In genomic region chr20:32404017-32404416, GRCh38 we compare ENCODE assay signal across 1 cellular context.
TF ChIP-seq lines count a peak whose summit lies in the region.

No MANE protein-coding gene starts in this region.

TF ChIP-seq in K562, 482 proteins besides CTCF, POLR2A, EP300 and RAD21 (continued from another document):
- TF ChIP-seq ZNF133 (CRISPR knock-in tag; IDR thresholded peaks at IDR 0.05) (no peak), RAD51 (IDR thresholded peaks at IDR 0.05; ENCODE audit: borderline replicate concordance, low read depth) (no peak), RBBP5 (IDR thresholded peaks at IDR 0.05; ENCODE audit: borderline replicate concordance, insufficient read depth, low read length, poor library complexity, severe bottlenecking) (no peak), TEAD4 (IDR thresholded peaks at IDR 0.05; ENCODE audit: low read length) (0 out of 2 replicates have a peak, but pooled peaks have one; percentile 24), TEAD4 (CRISPR knock-in tag; IDR thresholded peaks at IDR 0.05; ENCODE audit: borderline replicate concordance) (no peak), ZNF12 (CRISPR knock-in tag; IDR thresholded peaks at IDR 0.05) (no peak), STAG1 (CRISPR knock-in tag; IDR thresholded peaks at IDR 0.05; ENCODE audit: borderline replicate concordance) (no peak), TCF3 (CRISPR knock-in tag; IDR thresholded peaks at IDR 0.05) (peak; percentile 37; the same call in 1 of the 2 replicates), ZNF511 (CRISPR knock-in tag; IDR thresholded peaks at IDR 0.05) (no peak), CBFA2T3 (IDR thresholded peaks at IDR 0.05) (peak; percentile 73), KLF16 (IDR thresholded peaks at IDR 0.05) (no peak), MAFF (IDR thresholded peaks at IDR 0.05; ENCODE audit: low read length) (no peak), HMBOX1 (IDR thresholded peaks at IDR 0.05) (peak; percentile 89), DPF2 (IDR thresholded peaks at IDR 0.05) (peak; percentile 79), TAL1 (IDR thresholded peaks at IDR 0.05) (peak; percentile 30; the same call in 1 of the 2 replicates), MNT (conservative IDR thresholded peaks at IDR 0.05) (0 out of 4 replicates have a peak, but pooled peaks of 1 of the 2 experiments have one; percentile 34), STAT5A (IDR thresholded peaks at IDR 0.05; ENCODE audit: borderline replicate concordance, low read length) (no peak), ZBTB26 (CRISPR knock-in tag; IDR thresholded peaks at IDR 0.05) (0 out of 2 replicates have a peak, but pooled peaks have one; percentile 30), HDAC6 (IDR thresholded peaks at IDR 0.05; ENCODE audit: low read depth, low read length) (no peak), FOXK2 (conservative IDR thresholded peaks at IDR 0.05 in 1 of 2, IDR thresholded peaks at IDR 0.05 in 1 of 2; ENCODE audit: low read depth in 2 of 2) (peak in 1 of 2 experiments; percentile 71; a peak in 3 of 4 replicates), HLTF (IDR thresholded peaks at IDR 0.05) (no peak), SMARCE1 (IDR thresholded peaks at IDR 0.05) (peak; percentile 63; the same call in 1 of the 2 replicates), ATF6 (CRISPR knock-in tag; IDR thresholded peaks at IDR 0.05) (no peak), DEAF1 (CRISPR knock-in tag; IDR thresholded peaks at IDR 0.05) (no peak), ARID3A (IDR thresholded peaks at IDR 0.05; ENCODE audit: borderline replicate concordance, low read depth, low read length) (0 out of 2 replicates have a peak, but pooled peaks have one; percentile 36), POLR3G (IDR thresholded peaks at IDR 0.05; ENCODE audit: extremely low read depth, insufficient read length, insufficient replicate concordance) (no peak), XRCC4 (IDR thresholded peaks at IDR 0.05; ENCODE audit: extremely low read depth, insufficient read depth, insufficient read length) (no peak), HDAC1 (IDR thresholded peaks at IDR 0.05) (0 out of 4 replicates have a peak, but pooled peaks of 1 of the 2 experiments have one; percentile 18), ZNF436 (CRISPR knock-in tag; IDR thresholded peaks at IDR 0.05) (no peak), KAT8 (IDR thresholded peaks at IDR 0.05; ENCODE audit: low read depth) (no peak), GTF3C2 (IDR thresholded peaks at IDR 0.05; ENCODE audit: borderline replicate concordance, extremely low read depth, insufficient read length) (no peak), HOMEZ (CRISPR knock-in tag; IDR thresholded peaks at IDR 0.05) (no peak)
